Comparison of ENCODE assay signal across 8 cellular contexts in the genomic region with DNA sequence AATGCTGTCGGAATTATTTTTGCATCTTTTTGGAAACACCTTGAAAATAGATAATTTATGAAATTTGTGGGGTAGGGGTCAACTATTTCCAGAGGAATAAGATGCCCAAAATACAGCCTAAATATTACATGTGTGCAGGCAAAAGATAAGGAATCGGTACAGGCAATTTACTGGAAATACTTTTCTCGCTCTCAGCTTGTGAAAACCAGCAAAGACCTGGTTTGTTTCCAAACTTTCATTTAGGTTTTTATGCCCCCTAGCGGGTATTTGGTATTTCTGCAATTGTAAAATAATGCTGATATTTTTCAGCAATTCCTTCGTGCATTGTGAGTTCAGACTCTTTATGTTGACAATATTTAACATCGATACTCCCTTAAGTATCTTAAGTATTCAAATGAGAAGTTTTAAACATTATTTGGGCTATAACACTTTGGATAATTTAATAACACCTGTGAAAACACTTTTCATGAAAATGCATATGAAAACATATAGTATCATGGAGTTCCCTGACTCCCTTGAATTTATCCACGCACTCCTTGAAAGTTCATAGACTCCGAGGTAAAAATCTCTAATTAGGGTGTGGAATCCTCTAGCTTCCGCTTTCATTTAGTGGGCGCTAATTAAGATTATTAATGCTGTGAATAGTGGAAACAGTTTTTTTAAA.
DNase-seq lines count a peak whose midpoint lies in the region; ATAC-seq, FAIRE-seq and TF ChIP-seq lines count a peak whose summit lies in the region.

No MANE protein-coding gene starts in this region.

- no peak for TF ChIP-seq POLR2A in right lobe of liver (IDR thresholded peaks at IDR 0.05)

- in situ Hi-C loops in astrocyte of the spinal cord (cut with HindIII; ENCODE audit: low sequenced_read_pairs): no loop called here

- no peaks in the 10 kb centered on the region for H3K36me3 ChIP-seq in ACC112 (ENCODE audit: insufficient read depth, low read length)
- no peaks in the 10 kb centered on the region for H3K36me3 ChIP-seq in right lobe of liver

- ATAC-seq in right lobe of liver: peak in 3 of 4 donors; percentile 58 to 64 (median 63)
- no peak for ATAC-seq in GM21526 (IDR thresholded peaks at IDR 0.05; ENCODE audit: low FRiP score, unreplicated experiment)

- H3K4me1 ChIP-seq in ACC112 (ENCODE audit: control insufficient read depth, insufficient read depth, low read length, unreplicated experiment) (peaks cover 14% of the 10 kb centered on the region), right lobe of liver (peaks cover 0 to 5% (median 0%) of the 10 kb centered on the region in 4 donors)

- H2AFZ ChIP-seq in ACC112 (ENCODE audit: low read length, unreplicated experiment): peak overlapping the region; percentile 85

- 23% methylated on average over 10 of the region's 10 CpGs for WGBS in right lobe of liver (ENCODE audit: insufficient coverage, low coverage, low lambda C conversion rate, missing lambda C conversion rate)

- peak; percentile 4 for DNase-seq in GM19239 (ENCODE audit: insufficient read length, low spot score)
- peak; percentile 37 for DNase-seq in NCI-H2196 treated with DMSO at 0.1 percent for 48 hours (lab: John Stamatoyannopoulos, UW; ENCODE audit: unreplicated experiment)
- DNase-seq in astrocyte of the spinal cord (ENCODE audit: low read depth, low spot score): peak; percentile 60
- no peak for DNase-seq in right lobe of liver
- no peak for DNase-seq in activated CD4-positive, alpha-beta T cell treated with anti-CD3 and anti-CD28 coated beads for 4 hours
- no peak for DNase-seq in DMS79 treated with DMSO at 0.1 percent for 48 hours (lab: John Stamatoyannopoulos, UW)

- FAIRE-seq in GM19239 (lab: Jason Lieb, UNC): peak; percentile 80

- H3K9me3 ChIP-seq in right lobe of liver: no peaks in the 10 kb centered on the region

- no peaks in the 10 kb centered on the region for H3K79me2 ChIP-seq in ACC112 (ENCODE audit: control insufficient read depth, insufficient read depth, low read length, unreplicated experiment)

- no peak overlapping the region for H3K27ac ChIP-seq in ACC112 (ENCODE audit: low read depth, low read length)
- H3K27ac ChIP-seq in right lobe of liver: no peak overlapping the region

- no peaks in the 10 kb centered on the region for H3K27me3 ChIP-seq in ACC112 (ENCODE audit: insufficient read depth, low read length)
- H3K27me3 ChIP-seq in right lobe of liver: no peaks in the 10 kb centered on the region

- intact Hi-C loops in right lobe of liver (cut with DNase I): no loop called here

- peak; percentile 68 for TF ChIP-seq CTCF in astrocyte of the spinal cord (IDR thresholded peaks at IDR 0.05; ENCODE audit: low read depth, low read length)
- TF ChIP-seq CTCF in right lobe of liver (IDR thresholded peaks at IDR 0.05): peak; percentile 52 to 71 (median 66)

- H3K4me3 ChIP-seq in ACC112 (ENCODE audit: low read depth, low read length): peak overlapping the region; percentile 64
- no peak overlapping the region for H3K4me3 ChIP-seq in astrocyte of the spinal cord (ENCODE audit: low read depth, low read length)
- H3K4me3 ChIP-seq in right lobe of liver: no peak overlapping the region

Comparison
In these comparisons a context has a peak if more than half of its experiments do, and no peak if none do; other contexts are left out.
1. DNase-seq: peak in GM19239 (single experiment), NCI-H2196 treated with DMSO at 0.1 percent for 48 hours (single experiment) and astrocyte of the spinal cord (single experiment); none in right lobe of liver (0 of 3), activated CD4-positive, alpha-beta T cell treated with anti-CD3 and anti-CD28 coated beads for 4 hours (0 of 2) and DMS79 treated with DMSO at 0.1 percent for 48 hours (single experiment).